1 cellular context compared by ENCODE assay signal in the genomic region with DNA sequence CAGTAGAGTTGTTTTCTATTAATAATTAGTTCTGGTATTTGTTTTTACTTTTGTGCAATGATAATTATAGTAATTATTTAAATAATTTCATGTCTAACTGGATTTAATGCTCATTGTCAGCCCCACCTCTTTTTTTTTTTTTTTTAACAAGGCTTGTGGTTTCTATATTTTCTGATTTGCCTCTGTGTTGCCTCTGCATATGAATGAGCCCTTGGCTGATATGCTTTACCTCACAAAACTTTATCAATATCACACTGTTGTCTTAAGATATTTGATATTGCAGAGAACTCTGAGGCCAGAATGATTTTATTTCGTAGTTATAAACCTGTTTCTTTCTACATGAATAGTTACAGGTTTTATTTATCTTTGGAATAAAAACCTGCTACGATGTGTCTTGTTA.
TF ChIP-seq lines count a peak whose summit lies in the region.

No MANE protein-coding gene starts in this region.

TF ChIP-seq in HCT116, 20 proteins besides CTCF, POLR2A, EP300 and RAD21 (continued from another document):
- no peak for TF ChIP-seq POLR2AphosphoS5 (IDR thresholded peaks at IDR 0.05; ENCODE audit: low read depth, low read length)
- TF ChIP-seq JUND (IDR thresholded peaks at IDR 0.05): no peak
- no peak for TF ChIP-seq CBX3 (IDR thresholded peaks at IDR 0.05; ENCODE audit: low read depth)
- no peak for TF ChIP-seq EZH2phosphoT487 (IDR thresholded peaks at IDR 0.05; ENCODE audit: borderline replicate concordance)
